Comparison of ENCODE assay signal across 1 cellular context in the genomic region with DNA sequence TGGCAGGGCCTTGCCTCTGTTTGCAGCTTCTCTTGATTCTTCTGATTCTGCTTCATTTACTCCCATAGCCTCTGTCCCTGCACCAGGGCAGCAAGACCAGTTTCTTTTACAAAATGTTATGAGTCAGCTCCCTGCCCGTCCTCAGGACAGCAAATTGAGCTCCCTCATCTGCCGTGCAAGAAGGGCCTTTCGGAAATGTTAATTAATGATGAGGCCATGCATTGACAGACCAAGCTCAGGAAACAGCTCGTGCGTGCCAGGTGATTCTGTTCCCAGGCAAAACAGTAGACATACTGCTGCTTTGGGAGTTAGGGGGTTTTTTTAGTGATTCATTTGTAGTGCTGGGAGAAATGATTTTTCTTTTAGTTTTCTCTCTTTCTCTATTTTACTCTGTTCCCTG.
TF ChIP-seq lines count a peak whose summit lies in the region.

No MANE protein-coding gene starts in this region.

TF ChIP-seq in GM12878, 131 proteins besides CTCF, POLR2A, EP300 and RAD21 (continued from another document and continues in another):
- no peak for TF ChIP-seq CHD2 (IDR thresholded peaks at IDR 0.05; ENCODE audit: borderline replicate concordance, low read depth, low read length)
- TF ChIP-seq HCFC1 (IDR thresholded peaks at IDR 0.05; ENCODE audit: low read length) = no peak
- TF ChIP-seq SIX5 (IDR thresholded peaks at IDR 0.05; ENCODE audit: low read depth, low read length, severe bottlenecking) = no peak
- no peak for TF ChIP-seq BACH1 (IDR thresholded peaks at IDR 0.05; ENCODE audit: borderline replicate concordance)
- no peak for TF ChIP-seq ZNF274 (IDR thresholded peaks at IDR 0.05; ENCODE audit: insufficient read depth, insufficient read length)
- TF ChIP-seq TBL1XR1 (IDR thresholded peaks at IDR 0.05; ENCODE audit: low read depth, low read length) = no peak
- TF ChIP-seq, protein P1, sequence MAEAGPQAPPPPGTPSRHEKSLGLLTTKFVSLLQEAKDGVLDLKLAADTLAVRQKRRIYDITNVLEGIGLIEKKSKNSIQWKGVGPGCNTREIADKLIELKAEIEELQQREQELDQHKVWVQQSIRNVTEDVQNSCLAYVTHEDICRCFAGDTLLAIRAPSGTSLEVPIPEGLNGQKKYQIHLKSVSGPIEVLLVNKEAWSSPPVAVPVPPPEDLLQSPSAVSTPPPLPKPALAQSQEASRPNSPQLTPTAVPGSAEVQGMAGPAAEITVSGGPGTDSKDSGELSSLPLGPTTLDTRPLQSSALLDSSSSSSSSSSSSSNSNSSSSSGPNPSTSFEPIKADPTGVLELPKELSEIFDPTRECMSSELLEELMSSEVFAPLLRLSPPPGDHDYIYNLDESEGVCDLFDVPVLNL (IDR thresholded peaks at IDR 0.05; ENCODE audit: low read depth, low read length) = no peak
- no peak for TF ChIP-seq ZNF217 (IDR thresholded peaks at IDR 0.05)
- TF ChIP-seq, protein P2, sequence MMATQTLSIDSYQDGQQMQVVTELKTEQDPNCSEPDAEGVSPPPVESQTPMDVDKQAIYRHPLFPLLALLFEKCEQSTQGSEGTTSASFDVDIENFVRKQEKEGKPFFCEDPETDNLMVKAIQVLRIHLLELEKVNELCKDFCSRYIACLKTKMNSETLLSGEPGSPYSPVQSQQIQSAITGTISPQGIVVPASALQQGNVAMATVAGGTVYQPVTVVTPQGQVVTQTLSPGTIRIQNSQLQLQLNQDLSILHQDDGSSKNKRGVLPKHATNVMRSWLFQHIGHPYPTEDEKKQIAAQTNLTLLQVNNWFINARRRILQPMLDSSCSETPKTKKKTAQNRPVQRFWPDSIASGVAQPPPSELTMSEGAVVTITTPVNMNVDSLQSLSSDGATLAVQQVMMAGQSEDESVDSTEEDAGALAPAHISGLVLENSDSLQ (IDR thresholded peaks at IDR 0.05) = peak; percentile 54; the same call in 1 of the 2 replicates
- TF ChIP-seq SREBF2 (IDR thresholded peaks at IDR 0.05; ENCODE audit: low read length) = no peak
- no peak for TF ChIP-seq KDM1A (IDR thresholded peaks at IDR 0.05; ENCODE audit: borderline replicate concordance)
- TF ChIP-seq, protein P3, sequence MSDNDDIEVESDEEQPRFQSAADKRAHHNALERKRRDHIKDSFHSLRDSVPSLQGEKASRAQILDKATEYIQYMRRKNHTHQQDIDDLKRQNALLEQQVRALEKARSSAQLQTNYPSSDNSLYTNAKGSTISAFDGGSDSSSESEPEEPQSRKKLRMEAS (IDR thresholded peaks at IDR 0.05; ENCODE audit: low read depth, low read length) = no peak
- no peak for TF ChIP-seq CBX3 (IDR thresholded peaks at IDR 0.05; ENCODE audit: borderline replicate concordance, low read depth)
- no peak for TF ChIP-seq YY1 (IDR thresholded peaks at IDR 0.05; ENCODE audit: low read depth, low read length)
- TF ChIP-seq ZNF207 (IDR thresholded peaks at IDR 0.05; ENCODE audit: borderline replicate concordance) = no peak
- TF ChIP-seq RELA (IDR thresholded peaks at IDR 0.05; ENCODE audit: borderline replicate concordance, partially characterized antibody) = no peak
- TF ChIP-seq NR2C2 (IDR thresholded peaks at IDR 0.05; ENCODE audit: borderline replicate concordance, control insufficient read depth, insufficient read length, low read depth) = no peak
- no peak for TF ChIP-seq POLR2AphosphoS2 (IDR thresholded peaks at IDR 0.05; ENCODE audit: low read depth, low read length)
- TF ChIP-seq EZH2 (IDR thresholded peaks at IDR 0.05; ENCODE audit: borderline replicate concordance, control insufficient read depth, low read depth, low read length) = no peak
- no peak for TF ChIP-seq SMARCA5 (IDR thresholded peaks at IDR 0.05)
- peak; percentile 85 for TF ChIP-seq BCL11A (IDR thresholded peaks at IDR 0.05; ENCODE audit: low read depth, low read length)
- no peak for TF ChIP-seq SREBF1 (IDR thresholded peaks at IDR 0.05; ENCODE audit: low read length)
- TF ChIP-seq ZBED1 (IDR thresholded peaks at IDR 0.05; ENCODE audit: borderline replicate concordance) = no peak
- TF ChIP-seq ETV6 (conservative IDR thresholded peaks at IDR 0.05 in 1 of 2, IDR thresholded peaks at IDR 0.05 in 1 of 2; ENCODE audit: borderline replicate concordance in 1 of 2, low read depth in 1 of 2) = no peak
- no peak for TF ChIP-seq FOS (IDR thresholded peaks at IDR 0.05; ENCODE audit: borderline replicate concordance, extremely low read depth, insufficient read length)
- TF ChIP-seq SIN3A (IDR thresholded peaks at IDR 0.05; ENCODE audit: low read depth, low read length) = no peak
- TF ChIP-seq JUND (IDR thresholded peaks at IDR 0.05; ENCODE audit: low read depth, low read length) = no peak
- TF ChIP-seq IRF4 (IDR thresholded peaks at IDR 0.05; ENCODE audit: low read depth, low read length) = no peak
- TF ChIP-seq, protein P4, sequence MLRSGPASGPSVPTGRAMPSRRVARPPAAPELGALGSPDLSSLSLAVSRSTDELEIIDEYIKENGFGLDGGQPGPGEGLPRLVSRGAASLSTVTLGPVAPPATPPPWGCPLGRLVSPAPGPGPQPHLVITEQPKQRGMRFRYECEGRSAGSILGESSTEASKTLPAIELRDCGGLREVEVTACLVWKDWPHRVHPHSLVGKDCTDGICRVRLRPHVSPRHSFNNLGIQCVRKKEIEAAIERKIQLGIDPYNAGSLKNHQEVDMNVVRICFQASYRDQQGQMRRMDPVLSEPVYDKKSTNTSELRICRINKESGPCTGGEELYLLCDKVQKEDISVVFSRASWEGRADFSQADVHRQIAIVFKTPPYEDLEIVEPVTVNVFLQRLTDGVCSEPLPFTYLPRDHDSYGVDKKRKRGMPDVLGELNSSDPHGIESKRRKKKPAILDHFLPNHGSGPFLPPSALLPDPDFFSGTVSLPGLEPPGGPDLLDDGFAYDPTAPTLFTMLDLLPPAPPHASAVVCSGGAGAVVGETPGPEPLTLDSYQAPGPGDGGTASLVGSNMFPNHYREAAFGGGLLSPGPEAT (IDR thresholded peaks at IDR 0.05; ENCODE audit: low read depth) = peak; percentile 76; the same call in 1 of the 2 replicates
- no peak for TF ChIP-seq NR2F1 (conservative IDR thresholded peaks at IDR 0.05)
- TF ChIP-seq, protein P5, sequence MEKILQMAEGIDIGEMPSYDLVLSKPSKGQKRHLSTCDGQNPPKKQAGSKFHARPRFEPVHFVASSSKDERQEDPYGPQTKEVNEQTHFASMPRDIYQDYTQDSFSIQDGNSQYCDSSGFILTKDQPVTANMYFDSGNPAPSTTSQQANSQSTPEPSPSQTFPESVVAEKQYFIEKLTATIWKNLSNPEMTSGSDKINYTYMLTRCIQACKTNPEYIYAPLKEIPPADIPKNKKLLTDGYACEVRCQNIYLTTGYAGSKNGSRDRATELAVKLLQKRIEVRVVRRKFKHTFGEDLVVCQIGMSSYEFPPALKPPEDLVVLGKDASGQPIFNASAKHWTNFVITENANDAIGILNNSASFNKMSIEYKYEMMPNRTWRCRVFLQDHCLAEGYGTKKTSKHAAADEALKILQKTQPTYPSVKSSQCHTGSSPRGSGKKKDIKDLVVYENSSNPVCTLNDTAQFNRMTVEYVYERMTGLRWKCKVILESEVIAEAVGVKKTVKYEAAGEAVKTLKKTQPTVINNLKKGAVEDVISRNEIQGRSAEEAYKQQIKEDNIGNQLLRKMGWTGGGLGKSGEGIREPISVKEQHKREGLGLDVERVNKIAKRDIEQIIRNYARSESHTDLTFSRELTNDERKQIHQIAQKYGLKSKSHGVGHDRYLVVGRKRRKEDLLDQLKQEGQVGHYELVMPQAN (conservative IDR thresholded peaks at IDR 0.05) = no peak
- peak; percentile 54 for TF ChIP-seq RUNX3 (IDR thresholded peaks at IDR 0.05; ENCODE audit: low read length)
- no peak for TF ChIP-seq ZNF24 (IDR thresholded peaks at IDR 0.05)
- no peak for TF ChIP-seq ZZZ3 (IDR thresholded peaks at IDR 0.05; ENCODE audit: control insufficient read depth, insufficient read length, low read depth)
- TF ChIP-seq ZNF622 (IDR thresholded peaks at IDR 0.05) = no peak
- no peak for TF ChIP-seq TARDBP (IDR thresholded peaks at IDR 0.05; ENCODE audit: borderline replicate concordance)
- TF ChIP-seq TCF12 (IDR thresholded peaks at IDR 0.05; ENCODE audit: low read depth, low read length) = peak; percentile 68; the same call in 1 of the 2 replicates
- TF ChIP-seq BMI1 (IDR thresholded peaks at IDR 0.05; ENCODE audit: borderline replicate concordance) = no peak
- TF ChIP-seq EGR1 (IDR thresholded peaks at IDR 0.05; ENCODE audit: borderline replicate concordance in 1 of 2, low read depth in 2 of 2, low read length in 2 of 2) = no peak
- TF ChIP-seq HDAC2 (IDR thresholded peaks at IDR 0.05) = no peak
- TF ChIP-seq GATAD2B (conservative IDR thresholded peaks at IDR 0.05; ENCODE audit: low read depth) = no peak
- TF ChIP-seq CREM (IDR thresholded peaks at IDR 0.05; ENCODE audit: low read depth) = peak; percentile 67; the same call in 1 of the 2 replicates
- TF ChIP-seq HDAC6 (IDR thresholded peaks at IDR 0.05; ENCODE audit: unreplicated experiment) = no peak
- no peak for TF ChIP-seq PAX8 (IDR thresholded peaks at IDR 0.05)
- TF ChIP-seq, protein P6, sequence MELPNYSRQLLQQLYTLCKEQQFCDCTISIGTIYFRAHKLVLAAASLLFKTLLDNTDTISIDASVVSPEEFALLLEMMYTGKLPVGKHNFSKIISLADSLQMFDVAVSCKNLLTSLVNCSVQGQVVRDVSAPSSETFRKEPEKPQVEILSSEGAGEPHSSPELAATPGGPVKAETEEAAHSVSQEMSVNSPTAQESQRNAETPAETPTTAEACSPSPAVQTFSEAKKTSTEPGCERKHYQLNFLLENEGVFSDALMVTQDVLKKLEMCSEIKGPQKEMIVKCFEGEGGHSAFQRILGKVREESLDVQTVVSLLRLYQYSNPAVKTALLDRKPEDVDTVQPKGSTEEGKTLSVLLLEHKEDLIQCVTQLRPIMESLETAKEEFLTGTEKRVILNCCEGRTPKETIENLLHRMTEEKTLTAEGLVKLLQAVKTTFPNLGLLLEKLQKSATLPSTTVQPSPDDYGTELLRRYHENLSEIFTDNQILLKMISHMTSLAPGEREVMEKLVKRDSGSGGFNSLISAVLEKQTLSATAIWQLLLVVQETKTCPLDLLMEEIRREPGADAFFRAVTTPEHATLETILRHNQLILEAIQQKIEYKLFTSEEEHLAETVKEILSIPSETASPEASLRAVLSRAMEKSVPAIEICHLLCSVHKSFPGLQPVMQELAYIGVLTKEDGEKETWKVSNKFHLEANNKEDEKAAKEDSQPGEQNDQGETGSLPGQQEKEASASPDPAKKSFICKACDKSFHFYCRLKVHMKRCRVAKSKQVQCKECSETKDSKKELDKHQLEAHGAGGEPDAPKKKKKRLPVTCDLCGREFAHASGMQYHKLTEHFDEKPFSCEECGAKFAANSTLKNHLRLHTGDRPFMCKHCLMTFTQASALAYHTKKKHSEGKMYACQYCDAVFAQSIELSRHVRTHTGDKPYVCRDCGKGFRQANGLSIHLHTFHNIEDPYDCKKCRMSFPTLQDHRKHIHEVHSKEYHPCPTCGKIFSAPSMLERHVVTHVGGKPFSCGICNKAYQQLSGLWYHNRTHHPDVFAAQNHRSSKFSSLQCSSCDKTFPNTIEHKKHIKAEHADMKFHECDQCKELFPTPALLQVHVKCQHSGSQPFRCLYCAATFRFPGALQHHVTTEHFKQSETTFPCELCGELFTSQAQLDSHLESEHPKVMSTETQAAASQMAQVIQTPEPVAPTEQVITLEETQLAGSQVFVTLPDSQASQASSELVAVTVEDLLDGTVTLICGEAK (IDR thresholded peaks at IDR 0.05; ENCODE audit: borderline replicate concordance) = no peak
- no peak for TF ChIP-seq RBBP5 (conservative IDR thresholded peaks at IDR 0.05)
- TF ChIP-seq KAT2A (conservative IDR thresholded peaks at IDR 0.05; ENCODE audit: control insufficient read depth, low read depth, low read length) = no peak
- no peak for TF ChIP-seq RFX5 (IDR thresholded peaks at IDR 0.05; ENCODE audit: low read depth, low read length)
- TF ChIP-seq SRF (IDR thresholded peaks at IDR 0.05; ENCODE audit: low read depth in 2 of 2, low read length in 2 of 2) = no peak
- no peak for TF ChIP-seq RB1 (IDR thresholded peaks at IDR 0.05; ENCODE audit: borderline replicate concordance)
- TF ChIP-seq NFIC (IDR thresholded peaks at IDR 0.05; ENCODE audit: low read depth, low read length) = peak; percentile 89
- TF ChIP-seq, protein P7, sequence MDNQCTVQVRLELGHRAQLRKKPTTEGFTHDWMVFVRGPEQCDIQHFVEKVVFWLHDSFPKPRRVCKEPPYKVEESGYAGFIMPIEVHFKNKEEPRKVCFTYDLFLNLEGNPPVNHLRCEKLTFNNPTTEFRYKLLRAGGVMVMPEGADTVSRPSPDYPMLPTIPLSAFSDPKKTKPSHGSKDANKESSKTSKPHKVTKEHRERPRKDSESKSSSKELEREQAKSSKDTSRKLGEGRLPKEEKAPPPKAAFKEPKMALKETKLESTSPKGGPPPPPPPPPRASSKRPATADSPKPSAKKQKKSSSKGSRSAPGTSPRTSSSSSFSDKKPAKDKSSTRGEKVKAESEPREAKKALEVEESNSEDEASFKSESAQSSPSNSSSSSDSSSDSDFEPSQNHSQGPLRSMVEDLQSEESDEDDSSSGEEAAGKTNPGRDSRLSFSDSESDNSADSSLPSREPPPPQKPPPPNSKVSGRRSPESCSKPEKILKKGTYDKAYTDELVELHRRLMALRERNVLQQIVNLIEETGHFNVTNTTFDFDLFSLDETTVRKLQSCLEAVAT (IDR thresholded peaks at IDR 0.05) = no peak
- no peak for TF ChIP-seq KLF5 (IDR thresholded peaks at IDR 0.05; ENCODE audit: partially characterized antibody)
- TF ChIP-seq TAF1 (IDR thresholded peaks at IDR 0.05; ENCODE audit: borderline replicate concordance, low read depth, low read length) = no peak
- TF ChIP-seq, protein P8, sequence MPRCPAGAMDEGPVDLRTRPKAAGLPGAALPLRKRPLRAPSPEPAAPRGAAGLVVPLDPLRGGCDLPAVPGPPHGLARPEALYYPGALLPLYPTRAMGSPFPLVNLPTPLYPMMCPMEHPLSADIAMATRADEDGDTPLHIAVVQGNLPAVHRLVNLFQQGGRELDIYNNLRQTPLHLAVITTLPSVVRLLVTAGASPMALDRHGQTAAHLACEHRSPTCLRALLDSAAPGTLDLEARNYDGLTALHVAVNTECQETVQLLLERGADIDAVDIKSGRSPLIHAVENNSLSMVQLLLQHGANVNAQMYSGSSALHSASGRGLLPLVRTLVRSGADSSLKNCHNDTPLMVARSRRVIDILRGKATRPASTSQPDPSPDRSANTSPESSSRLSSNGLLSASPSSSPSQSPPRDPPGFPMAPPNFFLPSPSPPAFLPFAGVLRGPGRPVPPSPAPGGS (IDR thresholded peaks at IDR 0.05; ENCODE audit: borderline replicate concordance, insufficient read depth, low read depth, low read length, poor library complexity, severe bottlenecking) = peak; percentile 61
- TF ChIP-seq BRCA1 (IDR thresholded peaks at IDR 0.05; ENCODE audit: low read depth, low read length) = no peak
- TF ChIP-seq, protein P9, sequence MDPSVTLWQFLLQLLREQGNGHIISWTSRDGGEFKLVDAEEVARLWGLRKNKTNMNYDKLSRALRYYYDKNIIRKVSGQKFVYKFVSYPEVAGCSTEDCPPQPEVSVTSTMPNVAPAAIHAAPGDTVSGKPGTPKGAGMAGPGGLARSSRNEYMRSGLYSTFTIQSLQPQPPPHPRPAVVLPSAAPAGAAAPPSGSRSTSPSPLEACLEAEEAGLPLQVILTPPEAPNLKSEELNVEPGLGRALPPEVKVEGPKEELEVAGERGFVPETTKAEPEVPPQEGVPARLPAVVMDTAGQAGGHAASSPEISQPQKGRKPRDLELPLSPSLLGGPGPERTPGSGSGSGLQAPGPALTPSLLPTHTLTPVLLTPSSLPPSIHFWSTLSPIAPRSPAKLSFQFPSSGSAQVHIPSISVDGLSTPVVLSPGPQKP (IDR thresholded peaks at IDR 0.05; ENCODE audit: low read depth, low read length) = no peak
- no peak for TF ChIP-seq NRF1 (conservative IDR thresholded peaks at IDR 0.05; ENCODE audit: low read depth, low read length)
- TF ChIP-seq MEF2B (IDR thresholded peaks at IDR 0.05; ENCODE audit: partially characterized antibody, poor library complexity, severe bottlenecking) = peak; percentile 52
